12 cellular contexts compared by ENCODE assay signal in genomic region chr2:46849080-46849715, GRCh38.
DNase-seq lines count a peak whose midpoint lies in the region; ATAC-seq and TF ChIP-seq lines count a peak whose summit lies in the region.
"Had no signal": no experiment of that assay in that cellular context is flagged by ENCODE, and none has a peak within 500 bp of the region (broad histone marks: within the 10 kb centered on the region; RNA-seq: fewer than 3 reads in every experiment).

No MANE protein-coding gene starts in this region.

- no peaks in the 10 kb centered on the region for H3K36me3 Mint-ChIP-seq in neural progenitor cell
- H3K36me3 Mint-ChIP-seq: activated naive CD4-positive, alpha-beta T cell treated with anti-CD3 and anti-CD28 coated beads, Interleukin-2, amount 10 ng/mL, durations not matched to agents 7 days and 5 days had no signal

- no peak for ATAC-seq in lung (ENCODE audit: insufficient read depth, low FRiP score)
- ATAC-seq: activated CD4-positive, alpha-beta T cell treated with anti-CD3 and anti-CD28 coated beads for 36 hours; esophagus mucosa had no signal

- H3K27me3 Mint-ChIP-seq in neural progenitor cell (ENCODE audit: insufficient read depth, low read depth) = peaks cover 4% of the 10 kb centered on the region
- H3K27me3 Mint-ChIP-seq: activated CD4-positive, alpha-beta T cell treated with anti-CD3 and anti-CD28 coated beads for 36 hours had no signal

- peak overlapping the region; percentile 39 for H3K27ac ChIP-seq in cingulate gyrus (ENCODE audit: low read depth, low read length)
- H3K27ac ChIP-seq in lung (ENCODE audit: low read depth in 1 of 2, low read length in 1 of 2) = peak overlapping the region; percentile 63 to 73
- peak overlapping the region; percentile 36 for H3K27ac ChIP-seq in thymus (ENCODE audit: low read depth)
- H3K27ac ChIP-seq in neural progenitor cell = no peak overlapping the region

- H3K36me3 ChIP-seq in lung (ENCODE audit: control insufficient read depth in 2 of 2, insufficient read depth in 2 of 2, low read length in 2 of 2) (no peaks in the 10 kb centered on the region), thymus (ENCODE audit: control insufficient read depth, insufficient read depth) (no peaks in the 10 kb centered on the region), MG63 (no peaks in the 10 kb centered on the region), neural progenitor cell (no peaks in the 10 kb centered on the region)

- DNase-seq in NCI-H69 (lab: John Stamatoyannopoulos, UW) (peak; percentile 11), lung (ENCODE audit: low spot score) (no peak), MG63 (no peak), neural progenitor cell (ENCODE audit: low spot score) (no peak), NCI-H774 (lab: John Stamatoyannopoulos, UW) (no peak)
- DNase-seq: activated CD4-positive, alpha-beta T cell treated with anti-CD3 and anti-CD28 coated beads for 36 hours; activated naive CD4-positive, alpha-beta T cell treated with anti-CD3 and anti-CD28 coated beads, Interleukin-2, amount 10 ng/mL, durations not matched to agents 7 days and 5 days; NCI-H1105 treated with DMSO at 0.1 percent for 48 hours; stimulated activated CD4-positive, alpha-beta T cell treated with anti-CD3 and anti-CD28 coated beads, Interleukin-4, amount 100 ng/mL, for 4 hours had no signal

- H3K9me3 Mint-ChIP-seq in neural progenitor cell = no peaks in the 10 kb centered on the region
- H3K9me3 Mint-ChIP-seq: activated naive CD4-positive, alpha-beta T cell treated with anti-CD3 and anti-CD28 coated beads, Interleukin-2, amount 10 ng/mL, durations not matched to agents 7 days and 5 days had no signal

- no peak for TF ChIP-seq CTCF in lung (IDR thresholded peaks at IDR 0.05; ENCODE audit: control extremely low read depth, extremely low read depth)
- TF ChIP-seq CTCF in neural progenitor cell (IDR thresholded peaks at IDR 0.05) = no peak

- no peak overlapping the region for H3K9ac ChIP-seq in neural progenitor cell

- H3K79me2 ChIP-seq in neural progenitor cell (ENCODE audit: low read depth) = no peaks in the 10 kb centered on the region

- no peak overlapping the region for H3K4me3 ChIP-seq in lung
- no peak overlapping the region for H3K4me3 ChIP-seq in thymus (ENCODE audit: low read length)
- H3K4me3 ChIP-seq in MG63 = no peak overlapping the region
- H3K4me3 ChIP-seq in neural progenitor cell = no peak overlapping the region

- H3K4me1 ChIP-seq in lung (ENCODE audit: control insufficient read depth in 2 of 2, insufficient read depth in 2 of 2, low read length in 2 of 2) = peaks cover 29 to 37% of the 10 kb centered on the region in 2 donors
- H3K4me1 ChIP-seq in thymus (ENCODE audit: control insufficient read depth, insufficient read depth, low read length) = no peaks in the 10 kb centered on the region
- no peaks in the 10 kb centered on the region for H3K4me1 ChIP-seq in neural progenitor cell

- peaks cover 27% of the 10 kb centered on the region for H3K4me1 Mint-ChIP-seq in neural progenitor cell
- H3K4me1 Mint-ChIP-seq: activated CD4-positive, alpha-beta T cell treated with anti-CD3 and anti-CD28 coated beads for 36 hours; activated naive CD4-positive, alpha-beta T cell treated with anti-CD3 and anti-CD28 coated beads, Interleukin-2, amount 10 ng/mL, durations not matched to agents 7 days and 5 days had no signal

- H3F3A ChIP-seq in neural progenitor cell (ENCODE audit: low read depth) = no peaks in the 10 kb centered on the region

- no peak overlapping the region for H3K27ac Mint-ChIP-seq in neural progenitor cell
- H3K27ac Mint-ChIP-seq: activated CD4-positive, alpha-beta T cell treated with anti-CD3 and anti-CD28 coated beads for 36 hours; activated naive CD4-positive, alpha-beta T cell treated with anti-CD3 and anti-CD28 coated beads, Interleukin-2, amount 10 ng/mL, durations not matched to agents 7 days and 5 days had no signal

- no peak overlapping the region for H3K4me3 Mint-ChIP-seq in neural progenitor cell
- H3K4me3 Mint-ChIP-seq: activated CD4-positive, alpha-beta T cell treated with anti-CD3 and anti-CD28 coated beads for 36 hours; activated naive CD4-positive, alpha-beta T cell treated with anti-CD3 and anti-CD28 coated beads, Interleukin-2, amount 10 ng/mL, durations not matched to agents 7 days and 5 days had no signal

- no peaks in the 10 kb centered on the region for H3K27me3 ChIP-seq in lung (ENCODE audit: control insufficient read depth, insufficient read depth)
- no peaks in the 10 kb centered on the region for H3K27me3 ChIP-seq in thymus (ENCODE audit: control insufficient read depth, insufficient read depth)
- no peaks in the 10 kb centered on the region for H3K27me3 ChIP-seq in MG63
- no peaks in the 10 kb centered on the region for H3K27me3 ChIP-seq in neural progenitor cell

- H2AFZ ChIP-seq in neural progenitor cell (replicated peaks) = no peak overlapping the region

- 64 to 82% methylated on average over 7 of the region's 7 CpGs for WGBS in lung, 2 donors
- WGBS in thymus = 91% methylated on average over 7 of the region's 7 CpGs

- no peaks in the 10 kb centered on the region for H4K20me1 ChIP-seq in neural progenitor cell (ENCODE audit: low read depth)

- H3K9me3 ChIP-seq in lung (ENCODE audit: control insufficient read depth in 2 of 2, insufficient read depth in 1 of 2, low read length in 1 of 2) (no peaks in the 10 kb centered on the region), thymus (ENCODE audit: control insufficient read depth) (no peaks in the 10 kb centered on the region), MG63 (peaks cover 7% of the 10 kb centered on the region; the same call in 1 of the 2 replicates), neural progenitor cell (ENCODE audit: low read depth) (no peaks in the 10 kb centered on the region)

- no peak overlapping the region for H3K4me2 ChIP-seq in neural progenitor cell
